1 cellular context compared by ENCODE assay signal in genomic region chr11:609355-609811, GRCh38.
TF ChIP-seq lines count a peak whose summit lies in the region.

No MANE protein-coding gene starts in this region.

TF ChIP-seq in GM12878, 131 proteins besides CTCF, POLR2A, EP300 and RAD21:
- TF ChIP-seq IKZF2 (IDR thresholded peaks at IDR 0.05) (no peak), MYB (IDR thresholded peaks at IDR 0.05; ENCODE audit: borderline replicate concordance, low read depth, low read length) (no peak), CREB1 (IDR thresholded peaks at IDR 0.05; ENCODE audit: low read depth) (no peak), WRNIP1 (IDR thresholded peaks at IDR 0.05; ENCODE audit: borderline replicate concordance, low read depth, low read length) (no peak), CBX5 (IDR thresholded peaks at IDR 0.05; ENCODE audit: low read depth) (no peak), SMAD5 (IDR thresholded peaks at IDR 0.05; ENCODE audit: low read depth) (no peak), REST (IDR thresholded peaks at IDR 0.05; ENCODE audit: low read depth, low read length) (no peak), PAX8 (IDR thresholded peaks at IDR 0.05) (no peak)
- TF ChIP-seq, protein P1, sequence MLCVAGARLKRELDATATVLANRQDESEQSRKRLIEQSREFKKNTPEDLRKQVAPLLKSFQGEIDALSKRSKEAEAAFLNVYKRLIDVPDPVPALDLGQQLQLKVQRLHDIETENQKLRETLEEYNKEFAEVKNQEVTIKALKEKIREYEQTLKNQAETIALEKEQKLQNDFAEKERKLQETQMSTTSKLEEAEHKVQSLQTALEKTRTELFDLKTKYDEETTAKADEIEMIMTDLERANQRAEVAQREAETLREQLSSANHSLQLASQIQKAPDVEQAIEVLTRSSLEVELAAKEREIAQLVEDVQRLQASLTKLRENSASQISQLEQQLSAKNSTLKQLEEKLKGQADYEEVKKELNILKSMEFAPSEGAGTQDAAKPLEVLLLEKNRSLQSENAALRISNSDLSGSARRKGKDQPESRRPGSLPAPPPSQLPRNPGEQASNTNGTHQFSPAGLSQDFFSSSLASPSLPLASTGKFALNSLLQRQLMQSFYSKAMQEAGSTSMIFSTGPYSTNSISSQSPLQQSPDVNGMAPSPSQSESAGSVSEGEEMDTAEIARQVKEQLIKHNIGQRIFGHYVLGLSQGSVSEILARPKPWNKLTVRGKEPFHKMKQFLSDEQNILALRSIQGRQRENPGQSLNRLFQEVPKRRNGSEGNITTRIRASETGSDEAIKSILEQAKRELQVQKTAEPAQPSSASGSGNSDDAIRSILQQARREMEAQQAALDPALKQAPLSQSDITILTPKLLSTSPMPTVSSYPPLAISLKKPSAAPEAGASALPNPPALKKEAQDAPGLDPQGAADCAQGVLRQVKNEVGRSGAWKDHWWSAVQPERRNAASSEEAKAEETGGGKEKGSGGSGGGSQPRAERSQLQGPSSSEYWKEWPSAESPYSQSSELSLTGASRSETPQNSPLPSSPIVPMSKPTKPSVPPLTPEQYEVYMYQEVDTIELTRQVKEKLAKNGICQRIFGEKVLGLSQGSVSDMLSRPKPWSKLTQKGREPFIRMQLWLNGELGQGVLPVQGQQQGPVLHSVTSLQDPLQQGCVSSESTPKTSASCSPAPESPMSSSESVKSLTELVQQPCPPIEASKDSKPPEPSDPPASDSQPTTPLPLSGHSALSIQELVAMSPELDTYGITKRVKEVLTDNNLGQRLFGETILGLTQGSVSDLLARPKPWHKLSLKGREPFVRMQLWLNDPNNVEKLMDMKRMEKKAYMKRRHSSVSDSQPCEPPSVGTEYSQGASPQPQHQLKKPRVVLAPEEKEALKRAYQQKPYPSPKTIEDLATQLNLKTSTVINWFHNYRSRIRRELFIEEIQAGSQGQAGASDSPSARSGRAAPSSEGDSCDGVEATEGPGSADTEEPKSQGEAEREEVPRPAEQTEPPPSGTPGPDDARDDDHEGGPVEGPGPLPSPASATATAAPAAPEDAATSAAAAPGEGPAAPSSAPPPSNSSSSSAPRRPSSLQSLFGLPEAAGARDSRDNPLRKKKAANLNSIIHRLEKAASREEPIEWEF (IDR thresholded peaks at IDR 0.05; ENCODE audit: insufficient replicate concordance, low read depth, low read length) = no peak
- TF ChIP-seq, protein P2, sequence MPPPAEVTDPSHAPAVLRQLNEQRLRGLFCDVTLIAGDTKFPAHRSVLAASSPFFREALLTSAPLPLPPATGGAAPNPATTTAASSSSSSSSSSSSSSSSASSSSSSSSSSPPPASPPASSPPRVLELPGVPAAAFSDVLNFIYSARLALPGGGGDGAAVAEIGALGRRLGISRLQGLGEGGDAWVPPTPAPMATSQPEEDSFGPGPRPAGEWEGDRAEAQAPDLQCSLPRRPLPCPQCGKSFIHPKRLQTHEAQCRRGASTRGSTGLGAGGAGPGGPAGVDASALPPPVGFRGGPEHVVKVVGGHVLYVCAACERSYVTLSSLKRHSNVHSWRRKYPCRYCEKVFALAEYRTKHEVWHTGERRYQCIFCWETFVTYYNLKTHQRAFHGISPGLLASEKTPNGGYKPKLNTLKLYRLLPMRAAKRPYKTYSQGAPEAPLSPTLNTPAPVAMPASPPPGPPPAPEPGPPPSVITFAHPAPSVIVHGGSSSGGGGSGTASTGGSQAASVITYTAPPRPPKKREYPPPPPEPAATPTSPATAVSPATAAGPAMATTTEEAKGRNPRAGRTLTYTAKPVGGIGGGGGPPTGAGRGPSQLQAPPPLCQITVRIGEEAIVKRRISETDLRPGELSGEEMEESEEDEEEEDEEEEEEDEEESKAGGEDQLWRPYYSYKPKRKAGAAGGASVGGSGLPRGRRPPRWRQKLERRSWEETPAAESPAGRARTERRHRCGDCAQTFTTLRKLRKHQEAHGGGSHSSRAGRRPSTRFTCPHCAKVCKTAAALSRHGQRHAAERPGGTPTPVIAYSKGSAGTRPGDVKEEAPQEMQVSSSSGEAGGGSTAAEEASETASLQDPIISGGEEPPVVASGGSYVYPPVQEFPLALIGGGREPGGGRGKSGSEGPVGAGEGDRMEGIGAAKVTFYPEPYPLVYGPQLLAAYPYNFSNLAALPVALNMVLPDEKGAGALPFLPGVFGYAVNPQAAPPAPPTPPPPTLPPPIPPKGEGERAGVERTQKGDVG (CRISPR knock-in tag; IDR thresholded peaks at IDR 0.05) = no peak
- TF ChIP-seq, protein P3, sequence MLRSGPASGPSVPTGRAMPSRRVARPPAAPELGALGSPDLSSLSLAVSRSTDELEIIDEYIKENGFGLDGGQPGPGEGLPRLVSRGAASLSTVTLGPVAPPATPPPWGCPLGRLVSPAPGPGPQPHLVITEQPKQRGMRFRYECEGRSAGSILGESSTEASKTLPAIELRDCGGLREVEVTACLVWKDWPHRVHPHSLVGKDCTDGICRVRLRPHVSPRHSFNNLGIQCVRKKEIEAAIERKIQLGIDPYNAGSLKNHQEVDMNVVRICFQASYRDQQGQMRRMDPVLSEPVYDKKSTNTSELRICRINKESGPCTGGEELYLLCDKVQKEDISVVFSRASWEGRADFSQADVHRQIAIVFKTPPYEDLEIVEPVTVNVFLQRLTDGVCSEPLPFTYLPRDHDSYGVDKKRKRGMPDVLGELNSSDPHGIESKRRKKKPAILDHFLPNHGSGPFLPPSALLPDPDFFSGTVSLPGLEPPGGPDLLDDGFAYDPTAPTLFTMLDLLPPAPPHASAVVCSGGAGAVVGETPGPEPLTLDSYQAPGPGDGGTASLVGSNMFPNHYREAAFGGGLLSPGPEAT (IDR thresholded peaks at IDR 0.05; ENCODE audit: low read depth) = no peak
